In genomic region chr18:76495435-76496199, GRCh38 we compare ENCODE assay signal across 8 cellular contexts. TPM values are rescaled to one million over a fixed set of nuclear protein-coding genes. Genes with fewer than 3 reads are reported as not detected.
DNase-seq lines count a peak whose midpoint lies in the region; ATAC-seq and TF ChIP-seq lines count a peak whose summit lies in the region.

No MANE protein-coding gene starts in this region.

- peak; percentile 18 for ATAC-seq in HG03175 (IDR thresholded peaks at IDR 0.05; ENCODE audit: unreplicated experiment)

- no peak overlapping the region for H2AK5ac ChIP-seq in mesendoderm (ENCODE audit: low read length)

- no peak overlapping the region for H4K5ac ChIP-seq in mesendoderm (ENCODE audit: low read length)

- no peak overlapping the region for H2BK15ac ChIP-seq in mesendoderm (replicated peaks; ENCODE audit: low read depth)

- no peak overlapping the region for H3K4ac ChIP-seq in mesendoderm (ENCODE audit: low read depth, low read length)

- no peaks in the 10 kb centered on the region for H3K9me3 ChIP-seq in effector memory CD4-positive, alpha-beta T cell (ENCODE audit: control insufficient read depth, low read length)
- peaks cover 2% of the 10 kb centered on the region for H3K9me3 ChIP-seq in thymus (ENCODE audit: control insufficient read depth)

- peak overlapping the region; percentile 87 for H3K56ac ChIP-seq in mesendoderm (ENCODE audit: low read length)

- in situ Hi-C loops in SK-MEL-5 (cut with HindIII; ENCODE audit: low pct_unique_long_range_greater_than_20kb, low sequenced_read_pairs): no loop called here

- no peak overlapping the region for H2BK120ac ChIP-seq in mesendoderm (ENCODE audit: low read depth, low read length)

- H3K4me3 ChIP-seq in GM12865 (ENCODE audit: low read depth, low read length): peak overlapping the region; percentile 89
- peak overlapping the region; percentile 29 for H3K4me3 ChIP-seq in effector memory CD4-positive, alpha-beta T cell (ENCODE audit: insufficient read depth, low read depth, low read length, poor library complexity, severe bottlenecking)
- H3K4me3 ChIP-seq in mesendoderm (ENCODE audit: low read length): peak overlapping the region; percentile 28
- peak overlapping the region; percentile 76 for H3K4me3 ChIP-seq in thymus (ENCODE audit: low read length)

- no peak overlapping the region for H3K23ac ChIP-seq in mesendoderm (ENCODE audit: low read length)

- no peaks in the 10 kb centered on the region for H3K79me2 ChIP-seq in mesendoderm (ENCODE audit: control insufficient read depth, insufficient read depth, low read length)

- H2BK5ac ChIP-seq in mesendoderm (ENCODE audit: low read length): no peak overlapping the region

- H3K18ac ChIP-seq in mesendoderm (ENCODE audit: low read length): peak overlapping the region; percentile 96

- peak overlapping the region; percentile 81 for H3K4me2 ChIP-seq in mesendoderm (ENCODE audit: low read length)

- H4K8ac ChIP-seq in mesendoderm (ENCODE audit: low read depth, low read length): no peak overlapping the region

- H3K36me3 ChIP-seq in effector memory CD4-positive, alpha-beta T cell (ENCODE audit: control insufficient read depth, insufficient read depth, low read length): no peaks in the 10 kb centered on the region
- H3K36me3 ChIP-seq in mesendoderm (ENCODE audit: control insufficient read depth, insufficient read depth, low read length) (no peaks in the 10 kb centered on the region), thymus (ENCODE audit: control insufficient read depth, insufficient read depth) (no peaks in the 10 kb centered on the region)

- WGBS in mesendoderm (ENCODE audit: extremely low coverage, insufficient coverage, low lambda C conversion rate): no CpG with 5 or more reads among the region's 44 CpGs
- WGBS in thymus: under 1% methylated on average over 44 of the region's 44 CpGs

- peak overlapping the region; percentile 7 for H3K27ac ChIP-seq in effector memory CD4-positive, alpha-beta T cell (ENCODE audit: insufficient read depth, low read length, poor library complexity, severe bottlenecking)
- H3K27ac ChIP-seq in mesendoderm (ENCODE audit: low read depth, low read length): no peak overlapping the region
- H3K27ac ChIP-seq in thymus (ENCODE audit: low read depth): peak overlapping the region; percentile 74

- H3K27me3 ChIP-seq in effector memory CD4-positive, alpha-beta T cell (replicated peaks; ENCODE audit: control insufficient read depth, insufficient read depth, low read length, poor library complexity, severe bottlenecking): peaks cover 9% of the 10 kb centered on the region
- peaks cover 10% of the 10 kb centered on the region for H3K27me3 ChIP-seq in mesendoderm (ENCODE audit: insufficient read depth, low read length, poor library complexity)
- H3K27me3 ChIP-seq in thymus (ENCODE audit: control insufficient read depth, insufficient read depth): peaks cover 50% of the 10 kb centered on the region

- H3K4me1 ChIP-seq in effector memory CD4-positive, alpha-beta T cell (ENCODE audit: control insufficient read depth, insufficient read depth, low read length, poor library complexity, severe bottlenecking): peaks cover 18% of the 10 kb centered on the region
- H3K4me1 ChIP-seq in mesendoderm (ENCODE audit: control insufficient read depth, low read depth, low read length) (no peaks in the 10 kb centered on the region), thymus (ENCODE audit: control insufficient read depth, insufficient read depth, low read length) (peaks cover 8% of the 10 kb centered on the region)

- no peaks in the 10 kb centered on the region for H3K79me1 ChIP-seq in mesendoderm (ENCODE audit: low read length)

- no peak for TF ChIP-seq CTCF in GM12865 (IDR thresholded peaks at IDR 0.05; ENCODE audit: insufficient read depth, low read depth, low read length, missing control alignments)

- DNase-seq in GM12865 (ENCODE audit: low read depth) (peak; percentile 73), SK-MEL-5 (ENCODE audit: low read depth, low spot score) (peak; percentile 42), mesendoderm (peak; percentile 71), NCI-H446 treated with DMSO at 0.1 percent for 48 hours (lab: John Stamatoyannopoulos, UW) (no peak), activated gamma-delta T cell treated with Interleukin-2 at 50 U/mL for 16 hours (no peak)
- no peak for DNase-seq in effector memory CD4-positive, alpha-beta T cell

- peak overlapping the region; percentile 62 for H3K9ac ChIP-seq in mesendoderm (ENCODE audit: low read length)

RNA-seq across cellular contexts. Expression of gene ZNF516, which starts 0.6 kb away (rescaled TPM):
- 15.1 and 16.6 TPM in 2 replicates for total RNA-seq in SK-MEL-5 (2014; rRNA removed; shearing (Covaris generic))
- polyA plus RNA-seq in SK-MEL-5 (2015; cell fraction: cytosol; rRNA removed): 16.4 and 25.7 TPM in 2 replicates
- 32.6 and 47.0 TPM in 2 replicates for polyA plus RNA-seq in SK-MEL-5 (2015; cell fraction: nucleus; rRNA removed)
- polyA plus RNA-seq in mesendoderm (2013, experiment 1 of 2): 2.1 TPM
- 2.6 TPM for polyA plus RNA-seq in mesendoderm (2013, experiment 2 of 2)
- polyA plus RNA-seq in thymus: 8.9 TPM

Comparison
In these comparisons a context has a peak if more than half of its experiments do, and no peak if none do; other contexts are left out.
1. DNase-seq: peak in GM12865 (single experiment), SK-MEL-5 (single experiment) and mesendoderm (single experiment); none in effector memory CD4-positive, alpha-beta T cell (0 of 3), NCI-H446 treated with DMSO at 0.1 percent for 48 hours (single experiment) and activated gamma-delta T cell treated with Interleukin-2 at 50 U/mL for 16 hours (single experiment).
2. H3K4me3 ChIP-seq: peak in every context shown above with its lines; median percentile 89 in GM12865; 76 in thymus; 29 in effector memory CD4-positive, alpha-beta T cell; 28 in mesendoderm.